10 cellular contexts compared by ENCODE assay signal in the genomic region with DNA sequence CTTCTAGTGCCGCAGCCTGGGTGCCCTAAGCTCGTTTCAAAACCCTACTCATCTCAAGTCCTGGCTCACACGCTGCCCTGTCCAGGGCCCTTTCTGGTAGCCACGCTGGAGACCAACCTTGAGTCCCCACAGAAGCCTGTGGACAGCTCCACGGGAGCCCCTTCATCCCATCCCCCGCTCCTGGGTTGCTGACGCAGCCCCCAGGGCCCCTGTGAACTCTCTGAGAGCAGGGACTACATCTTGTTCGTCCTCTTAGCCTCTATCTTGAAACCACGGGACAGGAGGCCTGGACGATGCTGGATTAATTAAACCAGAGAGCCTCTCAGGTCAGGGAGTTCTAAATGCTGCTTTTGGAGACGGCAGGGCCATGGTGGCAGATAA. TPM values are rescaled to one million over a fixed set of nuclear protein-coding genes. Genes with fewer than 3 reads are reported as not detected.
DNase-seq lines count a peak whose midpoint lies in the region; ATAC-seq, FAIRE-seq and TF ChIP-seq lines count a peak whose summit lies in the region.
"Had no signal": no experiment of that assay in that cellular context is flagged by ENCODE, and none has a peak within 500 bp of the region (broad histone marks: within the 10 kb centered on the region; RNA-seq: fewer than 3 reads in every experiment).

No MANE protein-coding gene starts in this region.

- WGBS in small intestine, 3 donors, result 50 to 81% (median 69%) methylated on average over 11 of the region's 11 CpGs

- H3K79me2 ChIP-seq in fibroblast of lung (ENCODE audit: control insufficient read depth, insufficient read depth, low read length) (peaks cover 81% of the 10 kb centered on the region), osteoblast (ENCODE audit: insufficient read depth, low read length) (peaks cover 90% of the 10 kb centered on the region)

- H3K4me1 ChIP-seq in fibroblast of lung (ENCODE audit: control insufficient read depth, extremely low read depth, insufficient read depth, low read length) (peaks cover 51% of the 10 kb centered on the region), osteoblast (ENCODE audit: insufficient read depth, low read length) (peaks cover 78% of the 10 kb centered on the region), foreskin keratinocyte (no peaks in the 10 kb centered on the region), small intestine (ENCODE audit: control insufficient read depth in 2 of 2, insufficient read depth in 1 of 2, low read depth in 1 of 2, low read length in 1 of 2) (peaks cover 0 to 16% of the 10 kb centered on the region in 2 donors)

- no peaks in the 10 kb centered on the region for H4K20me1 ChIP-seq in fibroblast of lung (ENCODE audit: control insufficient read depth, extremely low read depth, insufficient read depth, low read length)
- H4K20me1 ChIP-seq in osteoblast (ENCODE audit: insufficient read depth, low read length), result peaks cover 5% of the 10 kb centered on the region

- CTCF ChIA-PET in AG04450 (lab: Charles Lee), result interaction anchor here (2.7 kb wide), 2 partner anchors 12 to 54 kb away, joined by 11 to 17 read pairs; no protein-coding TSS in a partner anchor

- H3K9me3 ChIP-seq in AG04450 (ENCODE audit: control insufficient read depth, insufficient read depth, low read length) (no peaks in the 10 kb centered on the region; the same call in 1 of the 2 replicates), fibroblast of lung (ENCODE audit: control insufficient read depth, insufficient read depth, low read depth, low read length) (no peaks in the 10 kb centered on the region), osteoblast (ENCODE audit: low read depth, low read length) (no peaks in the 10 kb centered on the region), small intestine (ENCODE audit: control insufficient read depth, low read depth) (no peaks in the 10 kb centered on the region)

- DNase-seq in AG04450 (ENCODE audit: low read depth, low spot score) (no peak), fibroblast of lung (ENCODE audit: low read depth in 2 of 2) (no peak), osteoblast (ENCODE audit: insufficient read length, low spot score, missing footprints) (no peak), foreskin keratinocyte (no peak), H4 (ENCODE audit: low spot score) (no peak), small intestine (no peak), NAMALWA (ENCODE audit: low spot score) (no peak)
- DNase-seq: NCI-H2107 had no signal

- POLR2A ChIA-PET in AG04450 (lab: Yijun Ruan, JAX), result interaction anchor here (0.6 to 1.6 kb wide), 2 partner anchors 250 to 337 kb away, joined by 3 to 6 read pairs; no protein-coding TSS in a partner anchor

- H3K4me2 ChIP-seq in fibroblast of lung (ENCODE audit: extremely low read depth, insufficient read depth, low read length) (peak overlapping the region; percentile 89), osteoblast (ENCODE audit: insufficient read depth, low read length) (peak overlapping the region; percentile 85)

- H3K4me3 ChIP-seq in AG04450 (ENCODE audit: low read depth, low read length) (peak overlapping the region; percentile 10; the same call in 1 of the 2 replicates), fibroblast of lung (replicated peaks in 1 of 4; ENCODE audit: control extremely low read depth in 1 of 4, insufficient read depth in 1 of 4, low read depth in 3 of 4, low read length in 4 of 4) (peak overlapping the region in 1 of 4 experiments; percentile 36), osteoblast (ENCODE audit: insufficient read depth, low read length) (peak overlapping the region; percentile 55), small intestine (ENCODE audit: low read depth in 1 of 2, low read length in 2 of 2) (no peak overlapping the region)

- ATAC-seq in SK-N-SH treated with all-trans-retinoic acid at 6 μM for 48 hours, result peak; percentile 11
- no peak for ATAC-seq in foreskin keratinocyte

- H3K9ac ChIP-seq in fibroblast of lung (ENCODE audit: insufficient read depth, low read length), result peak overlapping the region; percentile 69

- H3K27ac ChIP-seq in AG04450 (ENCODE audit: low read depth, low read length) (peak overlapping the region; percentile 78), fibroblast of lung (ENCODE audit: insufficient read depth, low read length) (peak overlapping the region; percentile 96), osteoblast (ENCODE audit: low read depth, low read length) (peak overlapping the region; percentile 96), foreskin keratinocyte (no peak overlapping the region), small intestine (ENCODE audit: low read depth in 1 of 2, low read length in 1 of 2) (peak overlapping the region in 1 of 2 donors; percentile 78)

- H3K27me3 ChIP-seq in AG04450 (ENCODE audit: control insufficient read depth, insufficient read depth, low read length) (no peaks in the 10 kb centered on the region), fibroblast of lung (ENCODE audit: control insufficient read depth, insufficient read depth, low read length) (no peaks in the 10 kb centered on the region), osteoblast (ENCODE audit: insufficient read depth, low read length) (no peaks in the 10 kb centered on the region), foreskin keratinocyte (no peaks in the 10 kb centered on the region), small intestine (ENCODE audit: control insufficient read depth in 2 of 2, insufficient read depth in 2 of 2, low read length in 2 of 2) (no peaks in the 10 kb centered on the region)

- no peak for FAIRE-seq in small intestine (lab: Jason Lieb, UNC)
- FAIRE-seq: TTC549 had no signal

- H2AFZ ChIP-seq in fibroblast of lung (ENCODE audit: low read length) (no peak overlapping the region), osteoblast (ENCODE audit: low read length) (peak overlapping the region; percentile 1)

- H3K36me3 ChIP-seq in fibroblast of lung (ENCODE audit: control insufficient read depth, insufficient read depth, low read length) (peaks cover 10% of the 10 kb centered on the region), osteoblast (ENCODE audit: insufficient read depth, low read length) (peaks cover 33% of the 10 kb centered on the region), small intestine (ENCODE audit: control insufficient read depth in 2 of 2, insufficient read depth in 2 of 2, low read length in 2 of 2) (peaks cover 2% of the 10 kb centered on the region in 2 donors)

- TF ChIP-seq CTCF in AG04450 (IDR thresholded peaks at IDR 0.05; ENCODE audit: low read depth, low read length), result no peak
- TF ChIP-seq CTCF in fibroblast of lung (conservative IDR thresholded peaks at IDR 0.05 in 1 of 2, IDR thresholded peaks at IDR 0.05 in 1 of 2; ENCODE audit: low read depth in 1 of 2, low read length in 2 of 2), result no peak
- TF ChIP-seq CTCF in osteoblast (IDR thresholded peaks at IDR 0.05; ENCODE audit: extremely low read depth, low read depth, low read length), result no peak
- no peak for TF ChIP-seq CTCF in foreskin keratinocyte (conservative IDR thresholded peaks at IDR 0.05)

TF ChIP-seq in SK-N-SH treated with all-trans-retinoic acid at 6 μM for 48 hours, 23 proteins besides CTCF, POLR2A, EP300 and RAD21:
- TF ChIP-seq ISL1 (CRISPR knock-in tag; IDR thresholded peaks at IDR 0.05), result no peak
- no peak for TF ChIP-seq TOX (CRISPR knock-in tag; IDR thresholded peaks at IDR 0.05; ENCODE audit: borderline replicate concordance)
- TF ChIP-seq, protein P1, sequence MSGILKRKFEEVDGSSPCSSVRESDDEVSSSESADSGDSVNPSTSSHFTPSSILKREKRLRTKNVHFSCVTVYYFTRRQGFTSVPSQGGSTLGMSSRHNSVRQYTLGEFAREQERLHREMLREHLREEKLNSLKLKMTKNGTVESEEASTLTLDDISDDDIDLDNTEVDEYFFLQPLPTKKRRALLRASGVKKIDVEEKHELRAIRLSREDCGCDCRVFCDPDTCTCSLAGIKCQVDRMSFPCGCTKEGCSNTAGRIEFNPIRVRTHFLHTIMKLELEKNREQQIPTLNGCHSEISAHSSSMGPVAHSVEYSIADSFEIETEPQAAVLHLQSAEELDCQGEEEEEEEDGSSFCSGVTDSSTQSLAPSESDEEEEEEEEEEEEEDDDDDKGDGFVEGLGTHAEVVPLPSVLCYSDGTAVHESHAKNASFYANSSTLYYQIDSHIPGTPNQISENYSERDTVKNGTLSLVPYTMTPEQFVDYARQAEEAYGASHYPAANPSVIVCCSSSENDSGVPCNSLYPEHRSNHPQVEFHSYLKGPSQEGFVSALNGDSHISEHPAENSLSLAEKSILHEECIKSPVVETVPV (CRISPR knock-in tag; IDR thresholded peaks at IDR 0.05), result no peak
- no peak for TF ChIP-seq ZC3H10 (CRISPR knock-in tag; IDR thresholded peaks at IDR 0.05)
- TF ChIP-seq TCF4 (CRISPR knock-in tag; IDR thresholded peaks at IDR 0.05; ENCODE audit: borderline replicate concordance), result no peak
- TF ChIP-seq, protein P2, sequence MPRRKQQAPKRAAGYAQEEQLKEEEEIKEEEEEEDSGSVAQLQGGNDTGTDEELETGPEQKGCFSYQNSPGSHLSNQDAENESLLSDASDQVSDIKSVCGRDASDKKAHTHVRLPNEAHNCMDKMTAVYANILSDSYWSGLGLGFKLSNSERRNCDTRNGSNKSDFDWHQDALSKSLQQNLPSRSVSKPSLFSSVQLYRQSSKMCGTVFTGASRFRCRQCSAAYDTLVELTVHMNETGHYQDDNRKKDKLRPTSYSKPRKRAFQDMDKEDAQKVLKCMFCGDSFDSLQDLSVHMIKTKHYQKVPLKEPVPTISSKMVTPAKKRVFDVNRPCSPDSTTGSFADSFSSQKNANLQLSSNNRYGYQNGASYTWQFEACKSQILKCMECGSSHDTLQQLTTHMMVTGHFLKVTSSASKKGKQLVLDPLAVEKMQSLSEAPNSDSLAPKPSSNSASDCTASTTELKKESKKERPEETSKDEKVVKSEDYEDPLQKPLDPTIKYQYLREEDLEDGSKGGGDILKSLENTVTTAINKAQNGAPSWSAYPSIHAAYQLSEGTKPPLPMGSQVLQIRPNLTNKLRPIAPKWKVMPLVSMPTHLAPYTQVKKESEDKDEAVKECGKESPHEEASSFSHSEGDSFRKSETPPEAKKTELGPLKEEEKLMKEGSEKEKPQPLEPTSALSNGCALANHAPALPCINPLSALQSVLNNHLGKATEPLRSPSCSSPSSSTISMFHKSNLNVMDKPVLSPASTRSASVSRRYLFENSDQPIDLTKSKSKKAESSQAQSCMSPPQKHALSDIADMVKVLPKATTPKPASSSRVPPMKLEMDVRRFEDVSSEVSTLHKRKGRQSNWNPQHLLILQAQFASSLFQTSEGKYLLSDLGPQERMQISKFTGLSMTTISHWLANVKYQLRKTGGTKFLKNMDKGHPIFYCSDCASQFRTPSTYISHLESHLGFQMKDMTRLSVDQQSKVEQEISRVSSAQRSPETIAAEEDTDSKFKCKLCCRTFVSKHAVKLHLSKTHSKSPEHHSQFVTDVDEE (CRISPR knock-in tag; IDR thresholded peaks at IDR 0.05), result no peak

RNA-seq across cellular contexts. Expression of a gene that starts 7.4 kb away (rescaled TPM):
- 12.3 and 15.3 TPM in 2 replicates for polyA plus RNA-seq in AG04450 (2011; rRNA removed)
- 17.5 and 18.0 TPM in 2 replicates for polyA minus RNA-seq in AG04450 (2011; rRNA and poly(A)+ RNA removed)
- 4.4 and 6.4 TPM in 2 replicates for total RNA-seq in fibroblast of lung
- 13.7 and 14.4 TPM in 2 replicates for polyA plus RNA-seq in fibroblast of lung
- 31.8 and 34.7 TPM in 2 replicates for polyA plus RNA-seq in fibroblast of lung (2012)
- polyA minus RNA-seq in fibroblast of lung (ENCODE audit: low replicate concordance), result 41.0 and 53.4 TPM in 2 replicates
- total RNA-seq in osteoblast, result 14.7 and 15.9 TPM in 2 replicates
- total RNA-seq in foreskin keratinocyte, result 18.9 and 24.4 TPM in 2 replicates
- 23.9 and 26.1 TPM in 2 replicates for polyA plus RNA-seq in foreskin keratinocyte
- 8.1 and 9.6 TPM in 2 replicates for total RNA-seq in H4 (2014; rRNA removed; shearing (Covaris generic))
- polyA plus RNA-seq in small intestine, result 10 to 100 TPM; 15.1 to 24.5 (median 19.2) TPM

Comparison
In these comparisons a context has a peak if more than half of its experiments do, and no peak if none do; other contexts are left out.
1. H3K4me3 ChIP-seq: peak in AG04450 (single experiment) and osteoblast (single experiment); none in small intestine (0 of 2).